10 cellular contexts compared by ENCODE assay signal in the genomic region with DNA sequence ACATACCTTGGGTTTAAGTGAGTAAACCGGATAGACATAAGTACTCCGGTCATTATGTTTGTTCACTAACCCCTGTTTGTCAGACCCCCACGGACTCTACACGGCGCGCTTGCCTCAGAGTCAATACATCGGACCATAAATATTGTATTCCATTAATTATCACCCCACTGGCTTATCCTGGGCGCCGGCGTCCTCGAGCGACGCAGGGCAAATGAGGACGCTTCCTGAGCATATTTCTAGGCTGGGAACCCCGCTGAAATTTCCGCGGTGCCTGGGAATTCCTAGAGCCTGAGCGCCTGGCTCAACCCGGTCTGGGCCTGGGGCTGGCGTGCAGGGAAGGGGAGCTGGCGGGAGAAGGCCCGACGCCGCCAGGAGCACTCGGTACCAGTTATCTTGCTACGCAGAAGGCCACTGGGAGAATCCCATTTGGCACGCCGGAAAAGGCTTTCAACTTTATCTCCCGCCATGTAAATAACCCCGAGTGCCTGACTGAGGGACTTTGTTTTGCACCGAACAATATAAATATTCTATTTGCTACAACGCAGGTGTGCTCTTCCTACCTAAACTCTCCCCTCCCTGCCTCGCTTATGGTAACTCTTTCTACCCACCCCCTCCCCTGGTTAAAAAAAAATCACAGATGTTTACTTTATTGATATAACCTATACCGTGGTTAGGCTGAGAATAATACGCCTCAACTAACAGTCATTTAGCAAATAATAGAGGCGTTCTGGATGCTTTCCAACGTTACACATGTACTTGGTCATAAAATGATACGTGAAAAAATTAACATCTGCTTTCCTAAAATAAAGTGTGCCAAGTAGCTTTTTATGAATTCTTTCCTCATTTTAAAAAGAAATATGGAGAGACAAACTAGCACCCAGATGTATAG. TPM values are rescaled to one million over a fixed set of nuclear protein-coding genes. Genes with fewer than 3 reads are reported as not detected.
A peak's percentile ranks its signal among the peaks of the same experiment; 100 is the strongest.
DNase-seq lines count a peak whose midpoint lies in the region; ATAC-seq and TF ChIP-seq lines count a peak whose summit lies in the region.
"Had no signal": no experiment of that assay in that cellular context is flagged by ENCODE, and none has a peak within 500 bp of the region (broad histone marks: within the 10 kb centered on the region; RNA-seq: fewer than 3 reads in every experiment).

No MANE protein-coding gene starts in this region.

- H3K4me3 Mint-ChIP-seq in IgD-negative memory B cell (peak overlapping the region in 2 of 4 donors; percentile 25 to 38), T-helper 17 cell (no peak overlapping the region)
- H3K4me3 Mint-ChIP-seq in activated CD4-positive, alpha-beta memory T cell treated with anti-CD3 and anti-CD28 coated beads for 36 hours, result no peak overlapping the region
- H3K4me3 Mint-ChIP-seq: activated CD4-positive, alpha-beta T cell treated with anti-CD3 and anti-CD28 coated beads for 36 hours; activated naive CD4-positive, alpha-beta T cell treated with anti-CD3 and anti-CD28 coated beads for 36 hours had no signal

- H3K27ac Mint-ChIP-seq in IgD-negative memory B cell, result peak overlapping the region; percentile 31 to 84 (median 44)
- peak overlapping the region; percentile 10 for H3K27ac Mint-ChIP-seq in T-helper 17 cell
- H3K27ac Mint-ChIP-seq in activated CD4-positive, alpha-beta memory T cell treated with anti-CD3 and anti-CD28 coated beads for 36 hours, result no peak overlapping the region
- H3K27ac Mint-ChIP-seq: activated CD4-positive, alpha-beta T cell treated with anti-CD3 and anti-CD28 coated beads for 36 hours; activated naive CD4-positive, alpha-beta T cell treated with anti-CD3 and anti-CD28 coated beads for 36 hours had no signal

- CTCF ChIA-PET in activated CD4-positive, alpha-beta memory T cell treated with anti-CD3 and anti-CD28 coated beads for 36 hours (lab: Charles Lee), result interaction anchor here (0.6 to 1.8 kb wide), 6 partner anchors 16 to 198 kb away, joined by 3 to 6 read pairs (median 4); partner anchors contain the start of genes NR2F1 and NR2F1-AS1

- ATAC-seq in T-helper 17 cell (no peak), sciatic nerve (peak; percentile 3)
- ATAC-seq: activated CD4-positive, alpha-beta T cell treated with anti-CD3 and anti-CD28 coated beads for 36 hours had no signal

- H3K9me3 ChIP-seq in T-helper 17 cell (ENCODE audit: control insufficient read depth, low read length, poor library complexity, severe bottlenecking), result peaks cover 7% of the 10 kb centered on the region
- H3K9me3 ChIP-seq in hepatocyte (ENCODE audit: low read depth), result no peaks in the 10 kb centered on the region

- TF ChIP-seq CTCF in hepatocyte (IDR thresholded peaks at IDR 0.05; ENCODE audit: poor library complexity), result no peak

- no peak overlapping the region for H3K27ac ChIP-seq in hepatocyte

- H3K4me1 Mint-ChIP-seq in IgD-negative memory B cell (peaks cover 0 to 10% (median 5%) of the 10 kb centered on the region in 3 donors), T-helper 17 cell (peaks cover 6% of the 10 kb centered on the region)
- H3K4me1 Mint-ChIP-seq in activated CD4-positive, alpha-beta memory T cell treated with anti-CD3 and anti-CD28 coated beads for 36 hours (ENCODE audit: low read depth), result peaks cover 6% of the 10 kb centered on the region

- no peak overlapping the region for H3K4me3 ChIP-seq in hepatocyte

- peaks cover 5% of the 10 kb centered on the region for H3K4me1 ChIP-seq in hepatocyte (ENCODE audit: insufficient read depth)

- no peaks in the 10 kb centered on the region for H3K9me2 ChIP-seq in hepatocyte (replicated peaks; ENCODE audit: insufficient read depth)

- intact Hi-C loops in sciatic nerve (cut with DNase I), result no loop called here
- intact Hi-C loops in activated CD4-positive, alpha-beta memory T cell treated with anti-CD3 and anti-CD28 coated beads for 36 hours (cut with micrococcal nuclease), result loop anchor here (2.0 kb wide), 1 partner anchor 32 kb away; no protein-coding TSS in a partner anchor

- WGBS in hepatocyte (ENCODE audit: low lambda C conversion rate, missing lambda C conversion rate), result 13% methylated on average over 38 of the region's 38 CpGs

- H3K27me3 Mint-ChIP-seq in IgD-negative memory B cell (peaks cover 30% of the 10 kb centered on the region), T-helper 17 cell (peaks cover 31% of the 10 kb centered on the region)
- H3K27me3 Mint-ChIP-seq in activated CD4-positive, alpha-beta memory T cell treated with anti-CD3 and anti-CD28 coated beads for 36 hours, result peaks cover 53% of the 10 kb centered on the region

- POLR2A ChIA-PET in activated CD4-positive, alpha-beta memory T cell treated with anti-CD3 and anti-CD28 coated beads for 36 hours (lab: Charles Lee), result interaction anchor here (0.9 kb wide), 1 partner anchor 31 kb away, joined by 3 read pairs; no protein-coding TSS in a partner anchor

- peaks cover 0 to 6% (median 0%) of the 10 kb centered on the region in 3 donors for H3K9me3 Mint-ChIP-seq in IgD-negative memory B cell
- no peaks in the 10 kb centered on the region for H3K9me3 Mint-ChIP-seq in activated CD4-positive, alpha-beta memory T cell treated with anti-CD3 and anti-CD28 coated beads for 36 hours
- H3K9me3 Mint-ChIP-seq: activated naive CD4-positive, alpha-beta T cell treated with anti-CD3 and anti-CD28 coated beads for 36 hours had no signal

- H3K36me3 ChIP-seq in hepatocyte (replicated peaks; ENCODE audit: insufficient read depth, low read depth), result no peaks in the 10 kb centered on the region

- DNase-seq in T-helper 17 cell (no peak), hepatocyte (ENCODE audit: low spot score) (no peak), sciatic nerve (ENCODE audit: low spot score) (no peak), H4 (ENCODE audit: low spot score) (no peak)
- DNase-seq in stimulated activated naive CD4-positive, alpha-beta T cell (lab: John Stamatoyannopoulos, UW), result no peak
- no peak for DNase-seq in activated CD4-positive, alpha-beta memory T cell treated with anti-CD3 and anti-CD28 coated beads for 36 hours
- DNase-seq: activated CD4-positive, alpha-beta T cell treated with anti-CD3 and anti-CD28 coated beads for 36 hours; activated naive CD4-positive, alpha-beta T cell treated with anti-CD3 and anti-CD28 coated beads for 36 hours; effector memory CD4-positive, alpha-beta T cell had no signal

- H3K27me3 ChIP-seq in hepatocyte, result peaks cover 100% of the 10 kb centered on the region

- H4K20me1 ChIP-seq in hepatocyte (ENCODE audit: insufficient read depth, poor library complexity, severe bottlenecking), result no peaks in the 10 kb centered on the region

- peak overlapping the region; percentile 57 for H3K4me2 ChIP-seq in hepatocyte

- H3K79me2 ChIP-seq in hepatocyte, result no peaks in the 10 kb centered on the region

- no peak overlapping the region for H2AFZ ChIP-seq in hepatocyte

- H3K36me3 Mint-ChIP-seq in IgD-negative memory B cell (peaks cover 2% of the 10 kb centered on the region), T-helper 17 cell (ENCODE audit: low read depth) (peaks cover 7% of the 10 kb centered on the region)
- peaks cover 3% of the 10 kb centered on the region for H3K36me3 Mint-ChIP-seq in activated CD4-positive, alpha-beta memory T cell treated with anti-CD3 and anti-CD28 coated beads for 36 hours

RNA-seq across cellular contexts. Expression of gene NR2F1, which starts 19.5 kb away (rescaled TPM):
- polyA plus RNA-seq in IgD-negative memory B cell (not detected), hepatocyte (7.3 and 8.9 TPM in 2 replicates)
- total RNA-seq in T-helper 17 cell (not detected), hepatocyte (15.9 and 19.9 TPM in 2 replicates), sciatic nerve (181 TPM)
- total RNA-seq in H4 (2014; rRNA removed; shearing (Covaris generic)), result 6.5 and 10.3 TPM in 2 replicates
- total RNA-seq in activated CD4-positive, alpha-beta memory T cell treated with anti-CD3 and anti-CD28 coated beads for 36 hours, result not detected
- total RNA-seq: activated CD4-positive, alpha-beta T cell treated with anti-CD3 and anti-CD28 coated beads for 36 hours; activated naive CD4-positive, alpha-beta T cell treated with anti-CD3 and anti-CD28 coated beads for 36 hours had no signal

RNA-seq across cellular contexts. Expression of gene NR2F1-AS1, which starts 21.5 kb away (rescaled TPM):
- polyA plus RNA-seq in IgD-negative memory B cell (not detected), hepatocyte (8.6 and 9.3 TPM in 2 replicates)
- total RNA-seq in T-helper 17 cell (not detected), hepatocyte (8.2 and 8.4 TPM in 2 replicates), sciatic nerve (49.3 TPM)
- 5.2 and 10.4 TPM in 2 replicates for total RNA-seq in H4 (2014; rRNA removed; shearing (Covaris generic))
- not detected for total RNA-seq in activated CD4-positive, alpha-beta memory T cell treated with anti-CD3 and anti-CD28 coated beads for 36 hours
- total RNA-seq: activated CD4-positive, alpha-beta T cell treated with anti-CD3 and anti-CD28 coated beads for 36 hours; activated naive CD4-positive, alpha-beta T cell treated with anti-CD3 and anti-CD28 coated beads for 36 hours had no signal
